8 cellular contexts compared by ENCODE assay signal in the genomic region with DNA sequence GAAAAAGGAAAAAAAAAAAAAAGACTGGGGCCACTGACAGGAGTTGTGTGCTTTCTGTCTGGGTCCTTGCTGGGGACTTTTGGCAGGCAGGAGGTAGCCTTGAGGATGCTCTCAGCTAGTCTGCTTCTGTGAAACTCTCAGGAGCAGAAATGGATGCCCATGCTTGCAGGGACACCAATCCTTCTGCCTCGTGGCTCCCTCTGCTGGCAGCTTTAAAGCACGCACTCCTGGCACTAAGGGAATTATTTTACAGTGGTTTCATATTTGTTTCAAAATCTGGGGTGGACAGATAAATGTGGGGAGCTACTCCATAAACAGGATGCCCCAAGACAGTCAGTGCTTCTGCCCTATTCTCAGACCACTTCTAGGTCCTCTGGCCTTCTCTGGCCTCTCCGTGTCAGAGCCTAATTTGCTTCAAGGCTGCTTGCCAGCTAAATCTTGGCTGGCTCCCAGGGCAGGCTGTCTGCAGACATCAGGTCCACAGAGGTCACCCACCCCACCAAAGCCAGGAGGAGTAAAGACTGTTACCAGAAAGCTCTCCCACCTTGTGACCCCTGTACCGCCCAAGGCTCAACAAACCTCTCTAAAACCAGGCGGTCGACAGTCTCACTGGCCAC. TPM values are rescaled to one million over a fixed set of nuclear protein-coding genes. Genes with fewer than 3 reads are reported as not detected.
A peak's percentile ranks its signal among the peaks of the same experiment; 100 is the strongest.
DNase-seq lines count a peak whose midpoint lies in the region; ATAC-seq and TF ChIP-seq lines count a peak whose summit lies in the region.

No MANE protein-coding gene starts in this region.

- no TSS peak for BruUV-seq in OCI-LY7 (replicated peaks; lab: Mats Ljungman, UMichigan)

- ATAC-seq in HG03175 (IDR thresholded peaks at IDR 0.05; ENCODE audit: unreplicated experiment) = peak; percentile 56

- no peak overlapping the region for H3K27ac ChIP-seq in OCI-LY7 (ENCODE audit: low read depth, low read length, poor library complexity, severe bottlenecking)

- DNase-seq in CD1c-positive myeloid dendritic cell (ENCODE audit: extremely low spot score) = peak; percentile 87
- DNase-seq in OCI-LY7 (ENCODE audit: low spot score) = peak; percentile 85
- peak; percentile 82 for DNase-seq in activated CD8-positive, alpha-beta memory T cell treated with anti-CD3 and anti-CD28 coated beads, Interleukin-2, amount 50 U/mL, for 4 hours
- DNase-seq in epidermal melanocyte (ENCODE audit: insufficient read length, low spot score) = peak; percentile 46
- peak; percentile 85 for DNase-seq in myocyte (ENCODE audit: low read depth)
- peak; percentile 85 for DNase-seq in stimulated activated CD8-positive, alpha-beta memory T cell treated with anti-CD3 and anti-CD28 coated beads, Interleukin-4, amount 100 ng/mL, for 48 hours
- DNase-seq in 8988T = no peak

- no peak overlapping the region for H3K4me2 ChIP-seq in OCI-LY7 (ENCODE audit: low read length)

- H3K4me1 ChIP-seq in OCI-LY7 (ENCODE audit: insufficient read depth, low read length, poor library complexity, severe bottlenecking) = peaks cover 3% of the 10 kb centered on the region

- POLR2A ChIA-PET in OCI-LY7 (lab: Charles Lee) = interaction anchor here (1.6 to 2.4 kb wide), 2 partner anchors 34 to 36 kb away, joined by 11 to 15 read pairs; a partner anchor contains a TSS

- H3K36me3 ChIP-seq in OCI-LY7 (ENCODE audit: insufficient read depth, low read length) = peaks cover 88% of the 10 kb centered on the region

- CTCF ChIA-PET in OCI-LY7 (lab: Charles Lee; ENCODE audit: unreplicated experiment) = interaction anchor here (0.6 to 2.9 kb wide), 6 partner anchors 11 to 68 kb away, joined by 3 to 29 read pairs (median 3); a partner anchor contains a TSS

- H3K4me3 ChIP-seq in OCI-LY7 (ENCODE audit: low read depth, low read length, poor library complexity, severe bottlenecking) = no peak overlapping the region

- H3K79me2 ChIP-seq in OCI-LY7 (ENCODE audit: insufficient read depth, low read depth, low read length) = no peaks in the 10 kb centered on the region

- no peaks in the 10 kb centered on the region for H4K20me1 ChIP-seq in OCI-LY7 (ENCODE audit: insufficient read depth, low read length)

- intact Hi-C loops in OCI-LY7 (cut with micrococcal nuclease; ENCODE audit: unreplicated experiment) = loop anchor here (1.0 kb wide), 2 partner anchors 37 to 136 kb away; no protein-coding TSS in a partner anchor

- no peak overlapping the region for H2AFZ ChIP-seq in OCI-LY7 (ENCODE audit: low read length)

- peak; percentile 97 for TF ChIP-seq CTCF in OCI-LY7 (conservative IDR thresholded peaks at IDR 0.05; ENCODE audit: low read length)

- H3K9me3 ChIP-seq in OCI-LY7 (ENCODE audit: low read length) = no peaks in the 10 kb centered on the region

- H3K9me2 ChIP-seq in OCI-LY7 (ENCODE audit: insufficient read depth, low read length) = no peaks in the 10 kb centered on the region

RNA-seq across cellular contexts. Expression of a gene that starts 17.1 kb away (rescaled TPM):
- 24.4 and 38.6 TPM in 2 replicates for total RNA-seq in OCI-LY7 (2014; rRNA removed; shearing (Covaris generic))
- 41.8 and 48.9 TPM in 2 replicates for total RNA-seq in OCI-LY7 (2022)
- total RNA-seq in myocyte = 0.91 and 1.2 TPM in 2 replicates
- polyA plus RNA-seq in myocyte (2012) = 1.9 TPM

RNA-seq across cellular contexts. Expression of a gene that starts 25.5 kb away (rescaled TPM):
- 18.1 and 26.3 TPM in 2 replicates for total RNA-seq in OCI-LY7 (2014; rRNA removed; shearing (Covaris generic))
- total RNA-seq in OCI-LY7 (2022) = 14.2 and 14.7 TPM in 2 replicates
- total RNA-seq in myocyte = 24.8 and 28.3 TPM in 2 replicates
- 31.9 TPM for polyA plus RNA-seq in myocyte (2012)

RNA-seq across cellular contexts. Expression of a gene that starts 30.4 kb away (rescaled TPM):
- not detected in 2 replicates for total RNA-seq in OCI-LY7 (2014; rRNA removed; shearing (Covaris generic))
- total RNA-seq in OCI-LY7 (2022) (0.37 and 0.63 TPM in 2 replicates), myocyte (not detected in 2 replicates)
- polyA plus RNA-seq in myocyte (2012) = not detected

RNA-seq across cellular contexts. Expression of a gene that starts 36.2 kb away (rescaled TPM):
- 12.8 and 18.4 TPM in 2 replicates for total RNA-seq in OCI-LY7 (2014; rRNA removed; shearing (Covaris generic))
- 7.6 and 7.9 TPM in 2 replicates for total RNA-seq in OCI-LY7 (2022)
- 1.8 and 4.3 TPM in 2 replicates for total RNA-seq in myocyte
- polyA plus RNA-seq in myocyte (2012) = 3.1 TPM

RNA-seq across cellular contexts. Expression of a gene that starts 39.6 kb away (rescaled TPM):
- total RNA-seq in OCI-LY7 (2014; rRNA removed; shearing (Covaris generic)) = not detected in 2 replicates
- 0.32 TPM in 1 of 2 replicates, not detected in the other for total RNA-seq in OCI-LY7 (2022)
- 0.19 TPM in 1 of 2 replicates, not detected in the other for total RNA-seq in myocyte
- polyA plus RNA-seq in myocyte (2012) = 0.09 TPM

Comparison
In these comparisons a context has a peak if more than half of its experiments do, and no peak if none do; other contexts are left out.
1. RNA of a gene that starts 17.1 kb away (total RNA-seq): 24.4 to 48.9 TPM in OCI-LY7; 0.91 to 1.2 TPM in myocyte; every median in the first group is over 10 times any median in the second.